ENCODE assay signal across 14 cellular contexts in the genomic region with DNA sequence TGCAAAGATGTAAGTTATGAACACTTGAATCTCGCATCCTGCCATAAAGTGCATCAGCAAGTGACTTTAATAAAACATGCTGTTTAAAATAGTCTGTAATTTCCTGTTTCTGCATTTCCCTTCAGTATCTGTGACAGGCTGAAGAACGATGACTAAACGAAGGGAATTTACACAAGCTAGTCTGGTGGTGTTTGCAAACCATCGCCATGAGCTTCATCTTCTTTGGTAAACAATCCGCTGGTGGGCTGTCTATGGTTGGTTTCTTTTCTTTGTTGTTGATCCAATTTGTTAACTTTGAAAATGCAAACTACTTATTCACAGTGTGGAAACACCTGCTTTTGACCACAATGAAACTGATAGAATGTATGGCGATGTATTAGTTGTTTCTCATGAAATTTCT. TPM values are rescaled to one million over a fixed set of nuclear protein-coding genes. Genes with fewer than 3 reads are reported as not detected.
DNase-seq lines count a peak whose midpoint lies in the region; ATAC-seq and TF ChIP-seq lines count a peak whose summit lies in the region.
"Had no signal": no experiment of that assay in that cellular context is flagged by ENCODE, and none has a peak within 500 bp of the region (broad histone marks: within the 10 kb centered on the region; RNA-seq: fewer than 3 reads in every experiment).

No MANE protein-coding gene starts in this region.

- H3K36me3 ChIP-seq in OCI-LY7 (ENCODE audit: insufficient read depth, low read length) = no peaks in the 10 kb centered on the region
- no peaks in the 10 kb centered on the region for H3K36me3 ChIP-seq in naive thymus-derived CD4-positive, alpha-beta T cell (ENCODE audit: control insufficient read depth in 2 of 3, insufficient read depth in 3 of 3, low read length in 3 of 3)

- peak; percentile 42 for ATAC-seq in activated naive CD8-positive, alpha-beta T cell treated with anti-CD3 and anti-CD28 coated beads, Interleukin-2, amount 50 U/mL, for 24 hours
- ATAC-seq in HG02642 (IDR thresholded peaks at IDR 0.05; ENCODE audit: poor library complexity, unreplicated experiment) = peak; percentile 40
- no peak for ATAC-seq in naive thymus-derived CD4-positive, alpha-beta T cell
- ATAC-seq: K562 had no signal

- H3K27me3 Mint-ChIP-seq in activated naive CD8-positive, alpha-beta T cell treated with anti-CD3 and anti-CD28 coated beads, Interleukin-2, amount 50 U/mL, for 24 hours = peaks cover 67% of the 10 kb centered on the region
- peaks cover 78% of the 10 kb centered on the region for H3K27me3 Mint-ChIP-seq in activated naive CD8-positive, alpha-beta T cell treated with anti-CD3 and anti-CD28 coated beads for 36 hours
- peaks cover 53 to 79% (median 70%) of the 10 kb centered on the region in 5 donors for H3K27me3 Mint-ChIP-seq in naive thymus-derived CD4-positive, alpha-beta T cell

- peak overlapping the region; percentile 69 for H3K4me2 ChIP-seq in OCI-LY7 (ENCODE audit: low read length)
- H3K4me2 ChIP-seq: PC-9 had no signal

- intact Hi-C loops in OCI-LY7 (cut with micrococcal nuclease; ENCODE audit: unreplicated experiment) = no loop called here
- intact Hi-C loops in naive thymus-derived CD4-positive, alpha-beta T cell (cut with micrococcal nuclease) = no loop called here

- no peaks in the 10 kb centered on the region for H3K79me2 ChIP-seq in OCI-LY7 (ENCODE audit: insufficient read depth, low read depth, low read length)

- H3K9me3 Mint-ChIP-seq in activated naive CD8-positive, alpha-beta T cell treated with anti-CD3 and anti-CD28 coated beads, Interleukin-2, amount 50 U/mL, for 24 hours = no peaks in the 10 kb centered on the region
- H3K9me3 Mint-ChIP-seq in activated naive CD8-positive, alpha-beta T cell treated with anti-CD3 and anti-CD28 coated beads for 36 hours = no peaks in the 10 kb centered on the region
- peaks cover 0 to 3% (median 0%) of the 10 kb centered on the region in 11 donors for H3K9me3 Mint-ChIP-seq in naive thymus-derived CD4-positive, alpha-beta T cell

- no peaks in the 10 kb centered on the region for H3K36me3 Mint-ChIP-seq in activated naive CD8-positive, alpha-beta T cell treated with anti-CD3 and anti-CD28 coated beads, Interleukin-2, amount 50 U/mL, for 24 hours (ENCODE audit: low read depth)
- no peaks in the 10 kb centered on the region for H3K36me3 Mint-ChIP-seq in activated naive CD8-positive, alpha-beta T cell treated with anti-CD3 and anti-CD28 coated beads for 36 hours
- peaks cover 0 to 5% (median 0%) of the 10 kb centered on the region in 5 donors for H3K36me3 Mint-ChIP-seq in naive thymus-derived CD4-positive, alpha-beta T cell

- H3K4me1 Mint-ChIP-seq in activated naive CD8-positive, alpha-beta T cell treated with anti-CD3 and anti-CD28 coated beads, Interleukin-2, amount 50 U/mL, for 24 hours = peaks cover 16% of the 10 kb centered on the region
- H3K4me1 Mint-ChIP-seq in activated naive CD8-positive, alpha-beta T cell treated with anti-CD3 and anti-CD28 coated beads for 36 hours = peaks cover 17% of the 10 kb centered on the region
- H3K4me1 Mint-ChIP-seq in naive thymus-derived CD4-positive, alpha-beta T cell = peaks cover 0 to 15% (median 4%) of the 10 kb centered on the region in 7 donors

- H3K27ac Mint-ChIP-seq in activated naive CD8-positive, alpha-beta T cell treated with anti-CD3 and anti-CD28 coated beads, Interleukin-2, amount 50 U/mL, for 24 hours = no peak overlapping the region
- H3K27ac Mint-ChIP-seq in activated naive CD8-positive, alpha-beta T cell treated with anti-CD3 and anti-CD28 coated beads for 36 hours = no peak overlapping the region
- H3K27ac Mint-ChIP-seq in naive thymus-derived CD4-positive, alpha-beta T cell = no peak overlapping the region

- no peak overlapping the region for H3K4me3 Mint-ChIP-seq in activated naive CD8-positive, alpha-beta T cell treated with anti-CD3 and anti-CD28 coated beads, Interleukin-2, amount 50 U/mL, for 24 hours
- H3K4me3 Mint-ChIP-seq in activated naive CD8-positive, alpha-beta T cell treated with anti-CD3 and anti-CD28 coated beads for 36 hours = no peak overlapping the region
- no peak overlapping the region for H3K4me3 Mint-ChIP-seq in naive thymus-derived CD4-positive, alpha-beta T cell
- H3K4me3 Mint-ChIP-seq: brain had no signal

- no peak for DNase-seq in activated naive CD8-positive, alpha-beta T cell treated with anti-CD3 and anti-CD28 coated beads, Interleukin-2, amount 50 U/mL, for 24 hours
- DNase-seq in activated naive CD8-positive, alpha-beta T cell treated with anti-CD3 and anti-CD28 coated beads for 36 hours = no peak
- DNase-seq in OCI-LY7 (ENCODE audit: low spot score) = peak; percentile 17
- no peak for DNase-seq in AML-193 (lab: John Stamatoyannopoulos, UW)
- no peak for DNase-seq in amniotic stem cell (lab: John Stamatoyannopoulos, UW)
- DNase-seq in naive thymus-derived CD4-positive, alpha-beta T cell = no peak
- no peak for DNase-seq in NAMALWA (ENCODE audit: low spot score)
- DNase-seq: midbrain; PC-9; stimulated activated CD4-positive, alpha-beta T cell treated with anti-CD3 and anti-CD28 coated beads, Interleukin-4, amount 100 ng/mL, for 1 hour had no signal

- CTCF ChIA-PET in OCI-LY7 (lab: Charles Lee; ENCODE audit: unreplicated experiment) = no interaction called here
- CTCF ChIA-PET in naive thymus-derived CD4-positive, alpha-beta T cell (lab: Charles Lee) = no interaction called here

- no peak overlapping the region for H3K27ac ChIP-seq in OCI-LY7 (ENCODE audit: low read depth, low read length, poor library complexity, severe bottlenecking)
- H3K27ac ChIP-seq in naive thymus-derived CD4-positive, alpha-beta T cell (ENCODE audit: low read depth, low read length) = no peak overlapping the region
- H3K27ac ChIP-seq: epithelial cell of prostate, PC-9 had no signal

- no TSS peak for BruUV-seq in OCI-LY7 (replicated peaks; lab: Mats Ljungman, UMichigan)

- H3K4me3 ChIP-seq in OCI-LY7 (ENCODE audit: low read depth, low read length, poor library complexity, severe bottlenecking) = peak overlapping the region; percentile 41
- no peak overlapping the region for H3K4me3 ChIP-seq in naive thymus-derived CD4-positive, alpha-beta T cell (ENCODE audit: low read length)
- H3K4me3 ChIP-seq: K562, PC-9 had no signal

- H4K20me1 ChIP-seq in OCI-LY7 (ENCODE audit: insufficient read depth, low read length) = no peaks in the 10 kb centered on the region

- TF ChIP-seq CTCF in OCI-LY7 (conservative IDR thresholded peaks at IDR 0.05; ENCODE audit: low read length) = no peak

- POLR2A ChIA-PET in OCI-LY7 (lab: Charles Lee) = interaction anchor here (0.6 to 1.7 kb wide), 5 partner anchors 9 to 938 kb away, joined by 3 to 5 read pairs (median 3); no protein-coding TSS in a partner anchor
- POLR2A ChIA-PET in naive thymus-derived CD4-positive, alpha-beta T cell (lab: Charles Lee) = no interaction called here

- peaks cover 0 to 7% of the 10 kb centered on the region in 2 donors for H3K27me3 ChIP-seq in naive thymus-derived CD4-positive, alpha-beta T cell (ENCODE audit: control insufficient read depth in 2 of 2, insufficient read depth in 2 of 2, low read length in 2 of 2)

- H3K9me3 ChIP-seq in OCI-LY7 (ENCODE audit: low read length) = no peaks in the 10 kb centered on the region
- no peaks in the 10 kb centered on the region for H3K9me3 ChIP-seq in naive thymus-derived CD4-positive, alpha-beta T cell (ENCODE audit: control insufficient read depth in 2 of 3, low read length in 3 of 3)

- no peaks in the 10 kb centered on the region for H3K9me2 ChIP-seq in OCI-LY7 (ENCODE audit: insufficient read depth, low read length)

- H2AFZ ChIP-seq in OCI-LY7 (ENCODE audit: low read length) = peak overlapping the region; percentile 91
- H2AFZ ChIP-seq: PC-9 had no signal

- H3K4me1 ChIP-seq in OCI-LY7 (ENCODE audit: insufficient read depth, low read length, poor library complexity, severe bottlenecking) = peaks cover 30% of the 10 kb centered on the region
- no peaks in the 10 kb centered on the region for H3K4me1 ChIP-seq in naive thymus-derived CD4-positive, alpha-beta T cell (ENCODE audit: control insufficient read depth in 2 of 2, insufficient read depth in 2 of 2, low read length in 2 of 2)

RNA-seq across cellular contexts. Expression of a gene that starts 13.9 kb away (rescaled TPM):
- total RNA-seq in activated naive CD8-positive, alpha-beta T cell treated with anti-CD3 and anti-CD28 coated beads for 36 hours = not detected
- total RNA-seq in OCI-LY7 (2014; rRNA removed; shearing (Covaris generic)) = not detected in 2 replicates
- total RNA-seq in OCI-LY7 (2022) = not detected in 2 replicates
- not detected for total RNA-seq in naive thymus-derived CD4-positive, alpha-beta T cell
- not detected for polyA plus RNA-seq in naive thymus-derived CD4-positive, alpha-beta T cell
- total RNA-seq: K562 had no signal
- polyA plus RNA-seq: K562 had no signal
